Comparison of ENCODE assay signal across 16 cellular contexts in the genomic region with DNA sequence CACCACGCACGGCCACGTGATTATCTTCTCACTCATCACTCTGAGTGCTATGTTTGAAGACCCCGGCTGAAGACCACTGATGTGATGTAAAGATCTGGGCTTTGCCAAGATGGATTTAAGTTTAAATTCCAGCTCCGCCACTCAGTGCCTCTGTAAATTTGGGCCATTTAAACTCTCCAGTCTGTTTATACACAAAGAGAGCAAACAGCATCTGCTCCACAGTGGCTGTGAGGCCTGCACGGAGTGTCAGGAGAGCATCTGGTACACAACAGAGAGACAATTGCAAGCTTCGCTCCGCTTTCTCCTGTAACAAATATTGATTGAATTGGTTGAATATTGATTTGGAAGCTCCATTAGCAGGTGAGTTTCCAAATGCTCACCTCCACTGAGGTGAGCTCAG.
A peak's percentile ranks its signal among the peaks of the same experiment; 100 is the strongest.
DNase-seq lines count a peak whose midpoint lies in the region; TF ChIP-seq lines count a peak whose summit lies in the region.
"Had no signal": no experiment of that assay in that cellular context is flagged by ENCODE, and none has a peak within 500 bp of the region (broad histone marks: within the 10 kb centered on the region; RNA-seq: fewer than 3 reads in every experiment).

No MANE protein-coding gene starts in this region.

- H2BK5ac ChIP-seq in trophoblast cell (ENCODE audit: low read depth, low read length, poor library complexity), result no peak overlapping the region

- H4K8ac ChIP-seq in trophoblast cell (ENCODE audit: low read depth, low read length), result no peak overlapping the region

- no peak overlapping the region for H2BK120ac ChIP-seq in trophoblast cell (ENCODE audit: insufficient read depth, low read length, poor library complexity)

- no peaks in the 10 kb centered on the region for H3K79me1 ChIP-seq in trophoblast cell (ENCODE audit: low read length)

- no peak overlapping the region for H2AFZ ChIP-seq in trophoblast cell (ENCODE audit: insufficient read depth, low read length, poor library complexity)
- H2AFZ ChIP-seq: PC-9 had no signal

- no peak overlapping the region for H3K4ac ChIP-seq in trophoblast cell (ENCODE audit: low read depth, low read length)

- no peak overlapping the region for H3K4me2 ChIP-seq in trophoblast cell (ENCODE audit: low read length)
- H3K4me2 ChIP-seq: A549, PC-9 had no signal

- H3K27me3 Mint-ChIP-seq in type B pancreatic cell, result peaks cover 6% of the 10 kb centered on the region

- H3K27me3 ChIP-seq in colonic mucosa, result no peaks in the 10 kb centered on the region
- H3K27me3 ChIP-seq in trophoblast cell (ENCODE audit: insufficient read depth, low read length), result no peaks in the 10 kb centered on the region
- H3K27me3 ChIP-seq in tibial artery, result no peaks in the 10 kb centered on the region
- H3K27me3 ChIP-seq: SJCRH30 had no signal

- no peak overlapping the region for H3K18ac ChIP-seq in trophoblast cell (ENCODE audit: low read length)

- no peak overlapping the region for H3K27ac ChIP-seq in colonic mucosa
- H3K27ac ChIP-seq in trophoblast cell (ENCODE audit: low read depth, low read length), result no peak overlapping the region
- no peak overlapping the region for H3K27ac ChIP-seq in tibial artery
- H3K27ac ChIP-seq: PC-9, SJCRH30 had no signal

- no peak overlapping the region for H3K9ac ChIP-seq in colonic mucosa (ENCODE audit: low read depth in 2 of 2, low read length in 2 of 2)
- no peak overlapping the region for H3K9ac ChIP-seq in trophoblast cell (ENCODE audit: low read length)

- H2BK12ac ChIP-seq in trophoblast cell (ENCODE audit: low read length), result no peak overlapping the region

- H4K91ac ChIP-seq in trophoblast cell (ENCODE audit: low read depth, low read length), result no peak overlapping the region

- H3K4me3 Mint-ChIP-seq in type B pancreatic cell, result no peak overlapping the region
- H3K4me3 Mint-ChIP-seq: CD4-positive, alpha-beta T cell had no signal

- WGBS in trophoblast cell (ENCODE audit: extremely low coverage, insufficient coverage, insufficient read length), result no CpG with 5 or more reads among the region's 8 CpGs

- H4K12ac ChIP-seq in trophoblast cell (ENCODE audit: low read depth, low read length), result no peak overlapping the region

- H3K23ac ChIP-seq in trophoblast cell (ENCODE audit: low read length), result no peak overlapping the region

- H3K36me3 ChIP-seq in colonic mucosa (no peaks in the 10 kb centered on the region), trophoblast cell (ENCODE audit: control insufficient read depth in 1 of 2, insufficient read depth in 2 of 2, low read length in 2 of 2) (no peaks in the 10 kb centered on the region), tibial artery (no peaks in the 10 kb centered on the region)
- H3K36me3 ChIP-seq: SJCRH30 had no signal

- no peak overlapping the region for H3K27ac Mint-ChIP-seq in type B pancreatic cell
- H3K27ac Mint-ChIP-seq: CD4-positive, alpha-beta T cell had no signal

- H3K4me3 ChIP-seq in colonic mucosa (no peak overlapping the region), trophoblast cell (ENCODE audit: low read depth, low read length) (no peak overlapping the region), tibial artery (no peak overlapping the region)
- H3K4me3 ChIP-seq: A549, PC-9, SJCRH30 had no signal

- peaks cover 64% of the 10 kb centered on the region for H3K4me1 Mint-ChIP-seq in type B pancreatic cell (ENCODE audit: unreplicated experiment)

- no peak overlapping the region for H3K14ac ChIP-seq in trophoblast cell (ENCODE audit: low read length)

- H3K4me1 ChIP-seq in colonic mucosa (no peaks in the 10 kb centered on the region), trophoblast cell (ENCODE audit: control insufficient read depth in 1 of 2, insufficient read depth in 2 of 2, low read length in 2 of 2) (peaks cover 16 to 24% of the 10 kb centered on the region in 2 experiments), tibial artery (peaks cover 0 to 18% (median 13%) of the 10 kb centered on the region in 4 donors)
- H3K4me1 ChIP-seq: SJCRH30 had no signal

- no peaks in the 10 kb centered on the region for H3K9me3 Mint-ChIP-seq in type B pancreatic cell
- H3K9me3 Mint-ChIP-seq: CD4-positive, alpha-beta T cell had no signal

- H3K79me2 ChIP-seq in trophoblast cell (ENCODE audit: control insufficient read depth, insufficient read depth, low read length, poor library complexity), result no peaks in the 10 kb centered on the region

- no peaks in the 10 kb centered on the region for H3K9me3 ChIP-seq in colonic mucosa
- peaks cover 4% of the 10 kb centered on the region for H3K9me3 ChIP-seq in trophoblast cell (ENCODE audit: insufficient read depth, low read depth, low read length)
- H3K9me3 ChIP-seq in tibial artery, result no peaks in the 10 kb centered on the region
- H3K9me3 ChIP-seq: A549, SJCRH30 had no signal

- DNase-seq in NCI-H345 (lab: John Stamatoyannopoulos, UW) (peak; percentile 19), NCI-H345 treated with DMSO at 0.1 percent for 48 hours (lab: John Stamatoyannopoulos, UW; ENCODE audit: unreplicated experiment) (no peak), NCI-H1694 (lab: John Stamatoyannopoulos, UW) (peak; percentile 5), colonic mucosa (peak; percentile 16), type B pancreatic cell (ENCODE audit: extremely low spot score, unreplicated experiment) (peak; percentile 55), trophoblast cell (no peak), tibial artery (no peak)
- DNase-seq: CD4-positive, alpha-beta T cell; DMS79 treated with DMSO at 0.1 percent for 48 hours; MM.1S; NCI-H1105; NCI-H2171 treated with DMSO at 0.1 percent for 48 hours; NCI-H82; PC-9; SJCRH30 had no signal

- no peaks in the 10 kb centered on the region for H3K36me3 Mint-ChIP-seq in type B pancreatic cell

- H2AK5ac ChIP-seq in trophoblast cell (ENCODE audit: low read length), result no peak overlapping the region

- intact Hi-C loops in colonic mucosa (cut with DNase I) (loop anchor here (10.0 kb wide), 1 partner anchor 725 kb away; no protein-coding TSS in a partner anchor), tibial artery (cut with DNase I; ENCODE audit: low total_unique reads) (no loop called here)

- TF ChIP-seq CTCF in colonic mucosa (IDR thresholded peaks at IDR 0.05) (no peak), type B pancreatic cell (conservative IDR thresholded peaks at IDR 0.05) (no peak), tibial artery (IDR thresholded peaks at IDR 0.05) (no peak)

Comparison
In these comparisons a context has a peak if more than half of its experiments do, and no peak if none do; other contexts are left out.
1. DNase-seq: peak in NCI-H345 (single experiment), NCI-H1694 (single experiment), colonic mucosa (single experiment) and type B pancreatic cell (single experiment); none in NCI-H345 treated with DMSO at 0.1 percent for 48 hours (single experiment), trophoblast cell (0 of 2) and tibial artery (0 of 2).